ENCODE assay signal across 1 cellular context in genomic region chr20:45647441-45648050, GRCh38.
TF ChIP-seq lines count a peak whose summit lies in the region.

No MANE protein-coding gene starts in this region.

TF ChIP-seq in HepG2, 621 proteins besides CTCF, POLR2A, EP300 and RAD21:
- no peak for TF ChIP-seq ZSCAN21 (CRISPR knock-in tag; IDR thresholded peaks at IDR 0.05; ENCODE audit: borderline replicate concordance)
- TF ChIP-seq, protein P1, sequence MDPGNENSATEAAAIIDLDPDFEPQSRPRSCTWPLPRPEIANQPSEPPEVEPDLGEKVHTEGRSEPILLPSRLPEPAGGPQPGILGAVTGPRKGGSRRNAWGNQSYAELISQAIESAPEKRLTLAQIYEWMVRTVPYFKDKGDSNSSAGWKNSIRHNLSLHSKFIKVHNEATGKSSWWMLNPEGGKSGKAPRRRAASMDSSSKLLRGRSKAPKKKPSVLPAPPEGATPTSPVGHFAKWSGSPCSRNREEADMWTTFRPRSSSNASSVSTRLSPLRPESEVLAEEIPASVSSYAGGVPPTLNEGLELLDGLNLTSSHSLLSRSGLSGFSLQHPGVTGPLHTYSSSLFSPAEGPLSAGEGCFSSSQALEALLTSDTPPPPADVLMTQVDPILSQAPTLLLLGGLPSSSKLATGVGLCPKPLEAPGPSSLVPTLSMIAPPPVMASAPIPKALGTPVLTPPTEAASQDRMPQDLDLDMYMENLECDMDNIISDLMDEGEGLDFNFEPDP (CRISPR knock-in tag; conservative IDR thresholded peaks at IDR 0.05) = 0 out of 2 replicates have a peak, but pooled peaks have one; percentile 65
